In genomic region chr14:60652674-60653387, GRCh38 we compare ENCODE assay signal across 1 cellular context.
TF ChIP-seq lines count a peak whose summit lies in the region.

No MANE protein-coding gene starts in this region.

TF ChIP-seq in WTC11, 78 proteins besides CTCF, POLR2A, EP300 and RAD21 (continued from another document):
- TF ChIP-seq AR (CRISPR knock-in tag; IDR thresholded peaks at IDR 0.05) (no peak), STAT6 (CRISPR knock-in tag; conservative IDR thresholded peaks at IDR 0.05; ENCODE audit: low read depth) (no peak), CBFB (CRISPR knock-in tag; IDR thresholded peaks at IDR 0.05; ENCODE audit: low read depth) (no peak)
- TF ChIP-seq, protein P1, sequence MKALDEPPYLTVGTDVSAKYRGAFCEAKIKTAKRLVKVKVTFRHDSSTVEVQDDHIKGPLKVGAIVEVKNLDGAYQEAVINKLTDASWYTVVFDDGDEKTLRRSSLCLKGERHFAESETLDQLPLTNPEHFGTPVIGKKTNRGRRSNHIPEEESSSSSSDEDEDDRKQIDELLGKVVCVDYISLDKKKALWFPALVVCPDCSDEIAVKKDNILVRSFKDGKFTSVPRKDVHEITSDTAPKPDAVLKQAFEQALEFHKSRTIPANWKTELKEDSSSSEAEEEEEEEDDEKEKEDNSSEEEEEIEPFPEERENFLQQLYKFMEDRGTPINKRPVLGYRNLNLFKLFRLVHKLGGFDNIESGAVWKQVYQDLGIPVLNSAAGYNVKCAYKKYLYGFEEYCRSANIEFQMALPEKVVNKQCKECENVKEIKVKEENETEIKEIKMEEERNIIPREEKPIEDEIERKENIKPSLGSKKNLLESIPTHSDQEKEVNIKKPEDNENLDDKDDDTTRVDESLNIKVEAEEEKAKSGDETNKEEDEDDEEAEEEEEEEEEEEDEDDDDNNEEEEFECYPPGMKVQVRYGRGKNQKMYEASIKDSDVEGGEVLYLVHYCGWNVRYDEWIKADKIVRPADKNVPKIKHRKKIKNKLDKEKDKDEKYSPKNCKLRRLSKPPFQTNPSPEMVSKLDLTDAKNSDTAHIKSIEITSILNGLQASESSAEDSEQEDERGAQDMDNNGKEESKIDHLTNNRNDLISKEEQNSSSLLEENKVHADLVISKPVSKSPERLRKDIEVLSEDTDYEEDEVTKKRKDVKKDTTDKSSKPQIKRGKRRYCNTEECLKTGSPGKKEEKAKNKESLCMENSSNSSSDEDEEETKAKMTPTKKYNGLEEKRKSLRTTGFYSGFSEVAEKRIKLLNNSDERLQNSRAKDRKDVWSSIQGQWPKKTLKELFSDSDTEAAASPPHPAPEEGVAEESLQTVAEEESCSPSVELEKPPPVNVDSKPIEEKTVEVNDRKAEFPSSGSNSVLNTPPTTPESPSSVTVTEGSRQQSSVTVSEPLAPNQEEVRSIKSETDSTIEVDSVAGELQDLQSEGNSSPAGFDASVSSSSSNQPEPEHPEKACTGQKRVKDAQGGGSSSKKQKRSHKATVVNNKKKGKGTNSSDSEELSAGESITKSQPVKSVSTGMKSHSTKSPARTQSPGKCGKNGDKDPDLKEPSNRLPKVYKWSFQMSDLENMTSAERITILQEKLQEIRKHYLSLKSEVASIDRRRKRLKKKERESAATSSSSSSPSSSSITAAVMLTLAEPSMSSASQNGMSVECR (CRISPR knock-in tag; IDR thresholded peaks at IDR 0.05; ENCODE audit: borderline replicate concordance): no peak
